1 cellular context compared by ENCODE assay signal in genomic region chr16:30802971-30803370, GRCh38.
TF ChIP-seq lines count a peak whose summit lies in the region.

No MANE protein-coding gene starts in this region.

TF ChIP-seq in K562, 482 proteins besides CTCF, POLR2A, EP300 and RAD21:
- TF ChIP-seq ZNF740 (CRISPR knock-in tag; IDR thresholded peaks at IDR 0.05) = no peak
- TF ChIP-seq ZNF740 (tag; IDR thresholded peaks at IDR 0.05) = no peak
- TF ChIP-seq ZNF696 (CRISPR knock-in tag; conservative IDR thresholded peaks at IDR 0.05) = no peak
- TF ChIP-seq ZNF253 (CRISPR knock-in tag; conservative IDR thresholded peaks at IDR 0.05) = no peak
- no peak for TF ChIP-seq SNRNP70 (optimal IDR thresholded peaks at IDR 0.05; ENCODE audit: low read depth, low read length)
- no peak for TF ChIP-seq SRSF9 (IDR thresholded peaks at IDR 0.05; ENCODE audit: borderline replicate concordance, low read depth, low read length)
- TF ChIP-seq TCF7L2 (IDR thresholded peaks at IDR 0.05; ENCODE audit: low read depth, low read length) = no peak
- TF ChIP-seq TRIM25 (IDR thresholded peaks at IDR 0.05; ENCODE audit: borderline replicate concordance) = no peak
- no peak for TF ChIP-seq PKNOX1 (IDR thresholded peaks at IDR 0.05)
- TF ChIP-seq NR2C1 (IDR thresholded peaks at IDR 0.05) = no peak
- no peak for TF ChIP-seq NR2C1 (tag; IDR thresholded peaks at IDR 0.05)
- no peak for TF ChIP-seq RBM34 (IDR thresholded peaks at IDR 0.05; ENCODE audit: borderline replicate concordance, insufficient read depth, low read length)
- TF ChIP-seq ZBTB7A (IDR thresholded peaks at IDR 0.05; ENCODE audit: borderline replicate concordance, control insufficient read depth, low read depth, low read length) = no peak
- TF ChIP-seq ZNF239 (CRISPR knock-in tag; IDR thresholded peaks at IDR 0.05) = no peak
- TF ChIP-seq HBP1 (CRISPR knock-in tag; IDR thresholded peaks at IDR 0.05) = no peak
- no peak for TF ChIP-seq ZNF263 (CRISPR knock-in tag; IDR thresholded peaks at IDR 0.05; ENCODE audit: borderline replicate concordance)
- no peak for TF ChIP-seq CBFB (CRISPR knock-in tag; IDR thresholded peaks at IDR 0.05)
- TF ChIP-seq NR3C1 (CRISPR knock-in tag; IDR thresholded peaks at IDR 0.05) = no peak
- TF ChIP-seq ZNF212 (CRISPR knock-in tag; IDR thresholded peaks at IDR 0.05) = no peak
- TF ChIP-seq ZNF282 (CRISPR knock-in tag; IDR thresholded peaks at IDR 0.05) = no peak
